ENCODE assay signal across 8 cellular contexts in the genomic region with DNA sequence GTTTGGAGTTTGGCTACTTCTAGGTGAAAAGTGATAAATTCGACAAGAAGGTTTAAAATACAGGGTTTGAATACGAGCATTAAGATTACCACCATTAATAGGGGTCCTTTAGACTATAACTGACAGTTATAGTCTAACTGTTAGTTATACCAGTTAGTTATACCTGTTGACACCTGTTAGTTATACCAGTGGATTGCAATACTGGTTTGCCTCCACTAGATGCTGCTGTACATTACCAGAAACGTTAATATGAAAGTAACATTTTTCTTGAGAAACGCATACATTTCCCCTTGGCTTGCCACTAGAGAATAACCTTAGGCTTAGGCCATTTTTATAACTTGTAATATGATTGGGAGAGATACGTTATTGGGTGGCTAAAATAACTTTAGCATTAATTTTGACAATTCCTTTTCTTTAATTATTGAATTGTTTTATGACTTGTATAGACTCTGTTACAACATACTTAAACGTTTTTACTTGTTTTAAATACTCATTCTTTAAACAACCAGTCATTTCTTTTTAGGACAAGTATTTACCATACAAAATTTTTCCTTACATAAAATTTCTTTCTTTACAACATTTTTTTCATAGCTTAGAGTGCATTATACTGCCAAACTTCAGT.
DNase-seq lines count a peak whose midpoint lies in the region; ATAC-seq and TF ChIP-seq lines count a peak whose summit lies in the region.

No MANE protein-coding gene starts in this region.

- H3K27ac ChIP-seq in SK-N-SH (ENCODE audit: low read depth in 2 of 2, low read length in 1 of 2): no peak overlapping the region
- H3K27ac ChIP-seq in sigmoid colon: no peak overlapping the region

- TF ChIP-seq RAD21 in SK-N-SH (IDR thresholded peaks at IDR 0.05; ENCODE audit: low read length): peak; percentile 58

- H3K9ac ChIP-seq in SK-N-SH: no peak overlapping the region

- no peaks in the 10 kb centered on the region for H3K79me2 ChIP-seq in SK-N-SH (ENCODE audit: insufficient read depth)

- peak; percentile 69 for DNase-seq in COLO829 (ENCODE audit: low spot score)
- no peak for DNase-seq in SK-N-SH
- no peak for DNase-seq in kidney epithelial cell (ENCODE audit: low read depth)
- DNase-seq in foreskin melanocyte: no peak
- DNase-seq in sigmoid colon: no peak
- no peak for DNase-seq in activated effector memory CD4-positive, alpha-beta T cell treated with Interleukin-2 at 50 U/mL for 16 hours

- ATAC-seq in GM19324 (IDR thresholded peaks at IDR 0.05; ENCODE audit: low FRiP score, unreplicated experiment): peak; percentile 55
- ATAC-seq in HG03439 (IDR thresholded peaks at IDR 0.05; ENCODE audit: unreplicated experiment): peak; percentile 76

- 27% methylated on average over 6 of the region's 6 CpGs for WGBS in SK-N-SH (ENCODE audit: low lambda C conversion rate)
- WGBS in sigmoid colon, 2 donors: 23 to 56% methylated on average over 6 of the region's 6 CpGs

- no peaks in the 10 kb centered on the region for H3K36me3 ChIP-seq in SK-N-SH (replicated peaks in 1 of 2; ENCODE audit: control insufficient read depth in 1 of 2, insufficient read depth in 2 of 2, low read length in 1 of 2)
- H3K36me3 ChIP-seq in kidney epithelial cell (ENCODE audit: control insufficient read depth, insufficient read depth, low read length): no peaks in the 10 kb centered on the region
- no peaks in the 10 kb centered on the region for H3K36me3 ChIP-seq in sigmoid colon

- peak; percentile 72 for TF ChIP-seq CTCF in SK-N-SH (IDR thresholded peaks at IDR 0.05)
- peak; percentile 74 for TF ChIP-seq CTCF in kidney epithelial cell (IDR thresholded peaks at IDR 0.05; ENCODE audit: insufficient read depth, low read length, poor library complexity, severe bottlenecking)
- peak in 2 of 4 experiments; percentile 15 to 21 for TF ChIP-seq CTCF in sigmoid colon (IDR thresholded peaks at IDR 0.05)

- no peak overlapping the region; a peak in 1 of 4 replicates for H3K4me3 ChIP-seq in SK-N-SH (ENCODE audit: low read depth in 2 of 2, low read length in 1 of 2)
- H3K4me3 ChIP-seq in kidney epithelial cell (ENCODE audit: low read depth, low read length): no peak overlapping the region
- H3K4me3 ChIP-seq in sigmoid colon: no peak overlapping the region

- H3F3A ChIP-seq in SK-N-SH (replicated peaks; ENCODE audit: insufficient read depth): no peaks in the 10 kb centered on the region

- TF ChIP-seq POLR2A in sigmoid colon (IDR thresholded peaks at IDR 0.05): no peak

- intact Hi-C loops in sigmoid colon (cut with DNase I): no loop called here

- H2AFZ ChIP-seq in SK-N-SH (ENCODE audit: low read depth): no peak overlapping the region

- H4K20me1 ChIP-seq in SK-N-SH (ENCODE audit: insufficient read depth): no peaks in the 10 kb centered on the region

- H3K27me3 ChIP-seq in SK-N-SH (ENCODE audit: insufficient read depth) (no peaks in the 10 kb centered on the region), kidney epithelial cell (ENCODE audit: control insufficient read depth, insufficient read depth, low read length) (no peaks in the 10 kb centered on the region), sigmoid colon (no peaks in the 10 kb centered on the region)

- no peak overlapping the region for H3K4me2 ChIP-seq in SK-N-SH

- H3K4me1 ChIP-seq in SK-N-SH (ENCODE audit: control insufficient read depth in 1 of 2, insufficient read depth in 2 of 2, low read depth in 1 of 2, low read length in 1 of 2) (no peaks in the 10 kb centered on the region), sigmoid colon (no peaks in the 10 kb centered on the region)

- no peak for TF ChIP-seq EP300 in SK-N-SH (IDR thresholded peaks at IDR 0.05; ENCODE audit: borderline replicate concordance in 1 of 2, low read depth in 1 of 2, low read length in 1 of 2)
- TF ChIP-seq EP300 in sigmoid colon (IDR thresholded peaks at IDR 0.05): no peak

- H3K9me3 ChIP-seq in SK-N-SH: no peaks in the 10 kb centered on the region; the same call in 1 of the 2 replicates
- H3K9me3 ChIP-seq in sigmoid colon: peaks cover 0 to 25% (median 18%) of the 10 kb centered on the region in 4 donors

- CTCF ChIA-PET in SK-N-SH (lab: Yijun Ruan, JAX): interaction anchor here (0.7 to 1.0 kb wide), 2 partner anchors 529 to 912 kb away, joined by 3 read pairs; no protein-coding TSS in a partner anchor

- H3K9me2 ChIP-seq in SK-N-SH: no peaks in the 10 kb centered on the region

- POLR2A ChIA-PET in SK-N-SH (lab: Yijun Ruan, JAX): no interaction called here

TF ChIP-seq in SK-N-SH, 30 proteins besides CTCF, POLR2A, EP300 and RAD21:
- TF ChIP-seq, protein P1, sequence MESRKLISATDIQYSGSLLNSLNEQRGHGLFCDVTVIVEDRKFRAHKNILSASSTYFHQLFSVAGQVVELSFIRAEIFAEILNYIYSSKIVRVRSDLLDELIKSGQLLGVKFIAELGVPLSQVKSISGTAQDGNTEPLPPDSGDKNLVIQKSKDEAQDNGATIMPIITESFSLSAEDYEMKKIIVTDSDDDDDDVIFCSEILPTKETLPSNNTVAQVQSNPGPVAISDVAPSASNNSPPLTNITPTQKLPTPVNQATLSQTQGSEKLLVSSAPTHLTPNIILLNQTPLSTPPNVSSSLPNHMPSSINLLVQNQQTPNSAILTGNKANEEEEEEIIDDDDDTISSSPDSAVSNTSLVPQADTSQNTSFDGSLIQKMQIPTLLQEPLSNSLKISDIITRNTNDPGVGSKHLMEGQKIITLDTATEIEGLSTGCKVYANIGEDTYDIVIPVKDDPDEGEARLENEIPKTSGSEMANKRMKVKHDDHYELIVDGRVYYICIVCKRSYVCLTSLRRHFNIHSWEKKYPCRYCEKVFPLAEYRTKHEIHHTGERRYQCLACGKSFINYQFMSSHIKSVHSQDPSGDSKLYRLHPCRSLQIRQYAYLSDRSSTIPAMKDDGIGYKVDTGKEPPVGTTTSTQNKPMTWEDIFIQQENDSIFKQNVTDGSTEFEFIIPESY (IDR thresholded peaks at IDR 0.05; ENCODE audit: borderline replicate concordance, low read depth): no peak
- TF ChIP-seq, protein P2, sequence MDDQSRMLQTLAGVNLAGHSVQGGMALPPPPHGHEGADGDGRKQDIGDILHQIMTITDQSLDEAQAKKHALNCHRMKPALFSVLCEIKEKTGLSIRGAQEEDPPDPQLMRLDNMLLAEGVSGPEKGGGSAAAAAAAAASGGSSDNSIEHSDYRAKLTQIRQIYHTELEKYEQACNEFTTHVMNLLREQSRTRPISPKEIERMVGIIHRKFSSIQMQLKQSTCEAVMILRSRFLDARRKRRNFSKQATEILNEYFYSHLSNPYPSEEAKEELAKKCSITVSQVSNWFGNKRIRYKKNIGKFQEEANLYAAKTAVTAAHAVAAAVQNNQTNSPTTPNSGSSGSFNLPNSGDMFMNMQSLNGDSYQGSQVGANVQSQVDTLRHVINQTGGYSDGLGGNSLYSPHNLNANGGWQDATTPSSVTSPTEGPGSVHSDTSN (IDR thresholded peaks at IDR 0.05): no peak
- TF ChIP-seq GABPA (IDR thresholded peaks at IDR 0.05; ENCODE audit: low read depth): no peak
- no peak for TF ChIP-seq NFIC (IDR thresholded peaks at IDR 0.05; ENCODE audit: borderline replicate concordance)
- TF ChIP-seq SMC3 (IDR thresholded peaks at IDR 0.05; ENCODE audit: low read depth, low read length): peak; percentile 44
